Comparison of ENCODE assay signal across 8 cellular contexts in the genomic region with DNA sequence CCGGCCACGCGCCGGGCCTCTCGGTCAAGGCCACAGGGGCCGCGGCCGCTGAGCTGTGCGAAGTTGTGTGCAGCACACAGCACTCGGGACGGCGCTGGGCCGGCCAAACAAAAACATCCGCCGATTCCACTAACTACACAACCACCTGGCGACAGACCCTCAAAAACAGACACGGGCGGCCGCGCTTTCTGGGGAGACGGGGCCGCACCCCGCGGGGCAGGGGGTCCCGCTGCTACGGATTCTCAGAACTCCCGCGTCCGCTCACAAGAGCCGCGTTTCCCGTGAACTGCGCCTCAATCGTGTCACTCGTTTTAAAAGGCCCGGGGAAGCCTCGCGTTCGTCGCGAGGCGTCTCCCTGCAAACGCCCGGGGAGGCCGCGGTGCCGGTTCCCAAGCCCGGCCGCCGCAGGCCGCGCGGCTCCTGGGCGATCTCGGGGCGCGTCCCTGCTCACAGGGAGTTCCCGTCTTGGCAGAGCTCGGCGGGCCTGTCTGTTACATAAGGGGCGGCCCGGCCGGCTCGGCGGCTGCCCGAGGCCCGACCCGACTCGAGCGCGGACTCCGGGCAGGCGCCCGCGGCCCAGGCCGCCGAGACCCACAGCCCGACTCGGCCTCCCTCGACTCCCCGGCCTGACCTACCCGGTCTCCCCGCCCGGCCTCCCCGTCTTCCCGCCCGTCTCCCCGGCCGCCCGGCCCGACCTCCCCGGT. TPM values are rescaled to one million over a fixed set of nuclear protein-coding genes. Genes with fewer than 3 reads are reported as not detected.
A peak's percentile ranks its signal among the peaks of the same experiment; 100 is the strongest.
DNase-seq lines count a peak whose midpoint lies in the region; TF ChIP-seq lines count a peak whose summit lies in the region.

No MANE protein-coding gene starts in this region.

- H3K27me3 ChIP-seq in BE2C (peaks cover 4% of the 10 kb centered on the region; the same call in 1 of the 2 replicates), muscle layer of colon (ENCODE audit: control insufficient read depth in 1 of 2, insufficient read depth in 2 of 2, low read length in 2 of 2) (no peaks in the 10 kb centered on the region)

- TF ChIP-seq CTCF in BE2C (IDR thresholded peaks at IDR 0.05; ENCODE audit: low read depth, low read length), result no peak

- H3K9me3 ChIP-seq in BE2C (no peaks in the 10 kb centered on the region), muscle layer of colon (ENCODE audit: low read length) (no peaks in the 10 kb centered on the region)

- H3K27ac ChIP-seq in epithelial cell of prostate (peak overlapping the region; percentile 64), muscle layer of colon (ENCODE audit: low read depth, low read length) (peak overlapping the region; percentile 86)

- peak overlapping the region; percentile 54 for H3K9ac ChIP-seq in muscle layer of colon (ENCODE audit: low read length)

- DNase-seq in BE2C (peak; percentile 39), HEK293T (ENCODE audit: extremely low spot score) (peak; percentile 32), epithelial cell of prostate (ENCODE audit: low read depth, low spot score) (no peak), NCI-H1092 treated with DMSO at 0.1 percent for 48 hours (lab: John Stamatoyannopoulos, UW) (no peak), Kasumi-1 (lab: John Stamatoyannopoulos, UW) (no peak), SIG-M5 (lab: John Stamatoyannopoulos, UW) (no peak)
- DNase-seq in activated CD4-positive, CD25-positive, alpha-beta regulatory T cell treated with anti-CD3 and anti-CD28 coated beads, Interleukin-2, amount 50 U/mL, for 72 hours, result peak; percentile 56

- H3K4me1 ChIP-seq in BE2C (no peaks in the 10 kb centered on the region), muscle layer of colon (ENCODE audit: insufficient read depth, low read length) (peaks cover 20% of the 10 kb centered on the region)

- CTCF ChIA-PET in HEK293T (lab: Yijun Ruan, JAX), result no interaction called here

- H3K36me3 ChIP-seq in BE2C (peaks cover 39% of the 10 kb centered on the region), muscle layer of colon (ENCODE audit: insufficient read depth, low read length) (peaks cover 18% of the 10 kb centered on the region)

- H3K4me3 ChIP-seq in BE2C (ENCODE audit: low read depth, low read length), result peak overlapping the region; percentile 92
- peak overlapping the region; percentile 70 to 71 for H3K4me3 ChIP-seq in muscle layer of colon (ENCODE audit: low read depth in 1 of 2, low read length in 2 of 2)

- POLR2A ChIA-PET in HEK293T (lab: Yijun Ruan, JAX), result interaction anchor here (1.3 to 1.6 kb wide), 2 partner anchors 13 to 28 kb away, joined by 5 to 9 read pairs; no protein-coding TSS in a partner anchor

TF ChIP-seq in HEK293T, 16 proteins besides CTCF, POLR2A, EP300 and RAD21:
- no peak for TF ChIP-seq LEF1 (IDR thresholded peaks at IDR 0.05; ENCODE audit: borderline replicate concordance)
- TF ChIP-seq L3MBTL2 (conservative IDR thresholded peaks at IDR 0.05), result peak; percentile 64

RNA-seq across cellular contexts. Expression of a gene that starts 0.9 kb away (rescaled TPM):
- 61.6 TPM for polyA plus RNA-seq in BE2C (2012; ENCODE audit: insufficient read depth, insufficient read length, low read depth)

RNA-seq across cellular contexts. Expression of a gene that starts 26.9 kb away (rescaled TPM):
- 31.0 TPM for polyA plus RNA-seq in BE2C (2012; ENCODE audit: insufficient read depth, insufficient read length, low read depth)

Comparison
In these comparisons a context has a peak if more than half of its experiments do, and no peak if none do; other contexts are left out.
1. DNase-seq: peak in BE2C (single experiment), HEK293T (single experiment) and activated CD4-positive, CD25-positive, alpha-beta regulatory T cell treated with anti-CD3 and anti-CD28 coated beads, Interleukin-2, amount 50 U/mL, for 72 hours (single experiment); none in epithelial cell of prostate (single experiment), NCI-H1092 treated with DMSO at 0.1 percent for 48 hours (single experiment), Kasumi-1 (0 of 2) and SIG-M5 (single experiment).